ENCODE assay signal across 9 cellular contexts in the genomic region with DNA sequence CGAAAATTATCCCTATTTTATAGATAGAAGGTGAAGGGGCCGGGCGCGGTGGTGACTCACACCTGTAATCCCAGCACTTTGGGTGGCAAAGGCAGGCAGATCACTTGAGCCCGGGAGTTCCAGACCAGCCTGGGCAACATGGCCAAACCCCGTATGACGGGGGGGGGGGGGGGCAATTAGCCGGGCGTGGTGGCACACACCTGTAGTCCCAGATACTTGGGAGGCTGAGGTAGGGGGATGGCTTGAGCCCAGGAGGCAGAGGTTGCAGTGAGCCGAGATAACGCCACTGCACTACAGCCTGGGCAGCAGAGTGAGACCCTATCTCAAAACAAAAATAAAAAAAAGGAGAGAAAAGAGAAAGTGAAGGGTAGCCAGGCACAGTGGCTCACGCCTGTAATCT. TPM values are rescaled to one million over a fixed set of nuclear protein-coding genes. Genes with fewer than 3 reads are reported as not detected.
DNase-seq lines count a peak whose midpoint lies in the region; ATAC-seq, FAIRE-seq and TF ChIP-seq lines count a peak whose summit lies in the region.
"Had no signal": no experiment of that assay in that cellular context is flagged by ENCODE, and none has a peak within 500 bp of the region (broad histone marks: within the 10 kb centered on the region; RNA-seq: fewer than 3 reads in every experiment).

No MANE protein-coding gene starts in this region.

- no peak for ATAC-seq in natural killer cell treated with Interleukin-12 subunit alpha and Interleukin-12 subunit beta and Interleukin-15 and Interleukin-18, amount 100 ng/mL, for 72 hours
- ATAC-seq in GM18502 (IDR thresholded peaks at IDR 0.05; ENCODE audit: poor library complexity, unreplicated experiment), result no peak

- peak overlapping the region; percentile 99 for H3K4me3 ChIP-seq in BJ (ENCODE audit: low read depth, low read length)
- H3K4me3 ChIP-seq in Jurkat, Clone E6-1 (ENCODE audit: low read length), result peak overlapping the region; percentile 94

- CTCF ChIA-PET in BJ (lab: Yijun Ruan, JAX), result interaction anchor here (0.9 kb wide), 1 partner anchor 9 kb away, joined by 3 read pairs; no protein-coding TSS in a partner anchor

- H3K36me3 Mint-ChIP-seq in chondrocyte (ENCODE audit: low read depth), result no peaks in the 10 kb centered on the region
- peaks cover 4% of the 10 kb centered on the region for H3K36me3 Mint-ChIP-seq in natural killer cell treated with Interleukin-12 subunit alpha and Interleukin-12 subunit beta and Interleukin-15 and Interleukin-18, amount 100 ng/mL, for 72 hours

- no peaks in the 10 kb centered on the region for H3K36me3 ChIP-seq in BJ (ENCODE audit: control insufficient read depth, insufficient read depth, low read length)

- H3K27me3 ChIP-seq in BJ (ENCODE audit: control insufficient read depth, insufficient read depth, low read length), result no peaks in the 10 kb centered on the region

- no peak for FAIRE-seq in GM19239 (lab: Jason Lieb, UNC)

- no peak for TF ChIP-seq CTCF in BJ (IDR thresholded peaks at IDR 0.05; ENCODE audit: insufficient read depth, low read depth, low read length)
- TF ChIP-seq CTCF in chondrocyte (IDR thresholded peaks at IDR 0.05), result no peak

- H3K4me1 Mint-ChIP-seq in chondrocyte (ENCODE audit: low read depth), result peaks cover 30% of the 10 kb centered on the region
- H3K4me1 Mint-ChIP-seq in natural killer cell treated with Interleukin-12 subunit alpha and Interleukin-12 subunit beta and Interleukin-15 and Interleukin-18, amount 100 ng/mL, for 72 hours (ENCODE audit: low read depth in 2 of 2), result peaks cover 14 to 44% of the 10 kb centered on the region in 2 donors

- DNase-seq in BJ (ENCODE audit: low read depth) (no peak), chondrocyte (ENCODE audit: low spot score) (no peak), HuH-7.5 (ENCODE audit: low spot score) (no peak), NCI-H2029 (lab: John Stamatoyannopoulos, UW) (no peak), GM19239 (ENCODE audit: insufficient read length, low spot score) (no peak)
- DNase-seq in Jurkat, Clone E6-1 (ENCODE audit: low read depth, low spot score), result no peak
- no peak for DNase-seq in natural killer cell treated with Interleukin-12 subunit alpha and Interleukin-12 subunit beta and Interleukin-15 and Interleukin-18, amount 100 ng/mL, for 72 hours (ENCODE audit: low spot score)
- DNase-seq: stimulated activated CD4-positive, alpha-beta T cell treated with anti-CD3 and anti-CD28 coated beads, Interleukin-4, amount 100 ng/mL, for 24 hours had no signal

- H3K9me3 Mint-ChIP-seq in chondrocyte (ENCODE audit: low read depth), result no peaks in the 10 kb centered on the region
- no peaks in the 10 kb centered on the region for H3K9me3 Mint-ChIP-seq in natural killer cell treated with Interleukin-12 subunit alpha and Interleukin-12 subunit beta and Interleukin-15 and Interleukin-18, amount 100 ng/mL, for 72 hours

- POLR2A ChIA-PET in BJ (lab: Charles Lee), result no interaction called here

- H3K4me3 Mint-ChIP-seq in chondrocyte (ENCODE audit: unreplicated experiment), result peak overlapping the region; percentile 89
- H3K4me3 Mint-ChIP-seq in natural killer cell treated with Interleukin-12 subunit alpha and Interleukin-12 subunit beta and Interleukin-15 and Interleukin-18, amount 100 ng/mL, for 72 hours, result peak overlapping the region; percentile 99

- no peaks in the 10 kb centered on the region for H3K27me3 Mint-ChIP-seq in chondrocyte (ENCODE audit: low read depth)
- H3K27me3 Mint-ChIP-seq in natural killer cell treated with Interleukin-12 subunit alpha and Interleukin-12 subunit beta and Interleukin-15 and Interleukin-18, amount 100 ng/mL, for 72 hours, result peaks cover 0 to 6% of the 10 kb centered on the region in 2 donors

- peak overlapping the region; percentile 79 for H3K27ac Mint-ChIP-seq in chondrocyte (ENCODE audit: unreplicated experiment)
- H3K27ac Mint-ChIP-seq in natural killer cell treated with Interleukin-12 subunit alpha and Interleukin-12 subunit beta and Interleukin-15 and Interleukin-18, amount 100 ng/mL, for 72 hours, result peak overlapping the region; percentile 96 to 98

RNA-seq across cellular contexts. Expression of gene AAGAB, which starts 1.4 kb away (rescaled TPM):
- polyA plus RNA-seq in BJ (2011; rRNA removed), result 28.4 and 51.4 TPM in 2 replicates
- 26.8 and 32.4 TPM in 2 replicates for polyA minus RNA-seq in BJ (2011; rRNA and poly(A)+ RNA removed)
- polyA plus RNA-seq in Jurkat, Clone E6-1 (2012; ENCODE audit: insufficient read depth, insufficient read length), result 57.0 TPM
- 30.8 to 32.2 TPM (median 32.0 TPM) in 3 replicates for total RNA-seq in chondrocyte
- 10 to 100 TPM; 50.5 TPM for total RNA-seq in natural killer cell treated with Interleukin-12 subunit alpha and Interleukin-12 subunit beta and Interleukin-15 and Interleukin-18, amount 100 ng/mL, for 72 hours

RNA-seq across cellular contexts. Expression of gene IQCH, which starts 1.5 kb away (rescaled TPM):
- 0.82 and 1.5 TPM in 2 replicates for polyA plus RNA-seq in BJ (2011; rRNA removed)
- polyA minus RNA-seq in BJ (2011; rRNA and poly(A)+ RNA removed), result 0.98 and 1.5 TPM in 2 replicates
- polyA plus RNA-seq in Jurkat, Clone E6-1 (2012; ENCODE audit: insufficient read depth, insufficient read length), result 4.5 TPM
- total RNA-seq in chondrocyte, result 1.00 to 1.4 TPM (median 1.0 TPM) in 3 replicates
- total RNA-seq in natural killer cell treated with Interleukin-12 subunit alpha and Interleukin-12 subunit beta and Interleukin-15 and Interleukin-18, amount 100 ng/mL, for 72 hours, result 1 to 10 TPM in 1 of 2 donors, under 1 TPM in 1; 0.10 to 2.7 TPM
